Comparison of ENCODE assay signal across 1 cellular context in genomic region chr2:104703669-104704068, GRCh38.
TF ChIP-seq lines count a peak whose summit lies in the region.

No MANE protein-coding gene starts in this region.

TF ChIP-seq in WTC11, 78 proteins besides CTCF, POLR2A, EP300 and RAD21 (continued from another document):
- TF ChIP-seq TP53 (CRISPR knock-in tag; IDR thresholded peaks at IDR 0.05), result no peak
